8 cellular contexts compared by ENCODE assay signal in genomic region chr3:138944842-138945645, GRCh38. TPM values are rescaled to one million over a fixed set of nuclear protein-coding genes. Genes with fewer than 3 reads are reported as not detected.
A peak's percentile ranks its signal among the peaks of the same experiment; 100 is the strongest.
DNase-seq lines count a peak whose midpoint lies in the region; ATAC-seq and TF ChIP-seq lines count a peak whose summit lies in the region.

No MANE protein-coding gene starts in this region.

- H3K23ac ChIP-seq in neuronal stem cell (ENCODE audit: low read depth, low read length, poor library complexity): peak overlapping the region; percentile 28

- H3K27ac Mint-ChIP-seq in effector memory CD8-positive, alpha-beta T cell: no peak overlapping the region

- peak overlapping the region; percentile 74 for H3K4me2 ChIP-seq in neuronal stem cell (ENCODE audit: insufficient read depth, low read length, poor library complexity, severe bottlenecking)

- H4K91ac ChIP-seq in neuronal stem cell (ENCODE audit: low read depth, low read length, poor library complexity): no peak overlapping the region

- no peaks in the 10 kb centered on the region for H3K9me3 Mint-ChIP-seq in effector memory CD8-positive, alpha-beta T cell

- no CpG with 5 or more reads among the region's 83 CpGs for WGBS in neuronal stem cell (ENCODE audit: extremely low coverage in 2 of 2, insufficient read length in 2 of 2, insufficient replicate concordance in 1 of 2), 2 donors

- H3K27me3 ChIP-seq in RWPE2 (ENCODE audit: insufficient read depth, poor library complexity, severe bottlenecking) (peaks cover 98% of the 10 kb centered on the region), neuronal stem cell (ENCODE audit: control insufficient read depth in 3 of 3, insufficient read depth in 3 of 3, low read depth in 1 of 3, low read length in 3 of 3) (peaks cover 46 to 99% (median 99%) of the 10 kb centered on the region in 3 experiments)

- H2BK120ac ChIP-seq in neuronal stem cell (ENCODE audit: low read depth, low read length): no peak overlapping the region

- peak overlapping the region; percentile 4 for H3K9ac ChIP-seq in neuronal stem cell (ENCODE audit: low read depth, low read length, poor library complexity)

- peak overlapping the region; percentile 18 for H2BK12ac ChIP-seq in neuronal stem cell (ENCODE audit: low read length)

- no peak overlapping the region for H3K4ac ChIP-seq in neuronal stem cell (ENCODE audit: low read length)

- DNase-seq in ELF-1 (ENCODE audit: low read depth, low spot score) (peak; percentile 86), RWPE2 (ENCODE audit: low spot score) (no peak), neuronal stem cell (ENCODE audit: low spot score) (peak; percentile 56), NCI-H146 (lab: John Stamatoyannopoulos, UW) (no peak), NCI-H1436 treated with DMSO at 0.1 percent for 48 hours (lab: John Stamatoyannopoulos, UW) (no peak), COR-L47 (lab: John Stamatoyannopoulos, UW) (no peak)
- DNase-seq in effector memory CD8-positive, alpha-beta T cell: no peak

- H2AK5ac ChIP-seq in neuronal stem cell (ENCODE audit: low read depth, low read length): no peak overlapping the region

- H3K79me1 ChIP-seq in neuronal stem cell (ENCODE audit: low read depth, low read length): no peaks in the 10 kb centered on the region

- H3K36me3 ChIP-seq in RWPE2 (ENCODE audit: low read depth): no peaks in the 10 kb centered on the region
- H3K36me3 ChIP-seq in neuronal stem cell (replicated peaks in 1 of 2; ENCODE audit: control insufficient read depth in 2 of 2, insufficient read depth in 2 of 2, low read length in 2 of 2): no peaks in the 10 kb centered on the region

- no peaks in the 10 kb centered on the region for H3K4me1 ChIP-seq in RWPE2 (ENCODE audit: insufficient read depth, poor library complexity, severe bottlenecking)
- peaks cover 7 to 16% of the 10 kb centered on the region in 2 donors for H3K4me1 ChIP-seq in neuronal stem cell (ENCODE audit: control insufficient read depth in 2 of 2, insufficient read depth in 1 of 2, low read depth in 1 of 2, low read length in 2 of 2)

- H3K27ac ChIP-seq in RWPE2 (ENCODE audit: poor library complexity, severe bottlenecking): no peak overlapping the region
- no peak overlapping the region for H3K27ac ChIP-seq in neuronal stem cell (replicated peaks; ENCODE audit: low read length)

- H3K18ac ChIP-seq in neuronal stem cell (ENCODE audit: low read length): peak overlapping the region; percentile 49

- no peak overlapping the region for H4K8ac ChIP-seq in neuronal stem cell (ENCODE audit: low read depth, low read length)

- ATAC-seq in RWPE2 (ENCODE audit: low read depth): no peak
- peak; percentile 30 for ATAC-seq in effector memory CD8-positive, alpha-beta T cell (replicated peaks)
- no peak for ATAC-seq in GM19324 (IDR thresholded peaks at IDR 0.05; ENCODE audit: low FRiP score, unreplicated experiment)

- TF ChIP-seq CTCF in RWPE2 (IDR thresholded peaks at IDR 0.05; ENCODE audit: poor library complexity, severe bottlenecking): no peak

- H3K4me3 ChIP-seq in RWPE2 (ENCODE audit: severe bottlenecking): peak overlapping the region; percentile 31
- H3K4me3 ChIP-seq in neuronal stem cell (ENCODE audit: low read length in 2 of 2): peak overlapping the region; percentile 17 to 28

- H3K4me3 Mint-ChIP-seq in effector memory CD8-positive, alpha-beta T cell: peak overlapping the region; percentile 80 to 88

- peaks cover 17 to 20% of the 10 kb centered on the region in 2 donors for H3K4me1 Mint-ChIP-seq in effector memory CD8-positive, alpha-beta T cell (ENCODE audit: low read depth in 2 of 2)

- H2BK5ac ChIP-seq in neuronal stem cell (ENCODE audit: low read length): no peak overlapping the region

- no peaks in the 10 kb centered on the region for H3K9me3 ChIP-seq in RWPE2 (ENCODE audit: severe bottlenecking)
- H3K9me3 ChIP-seq in neuronal stem cell (replicated peaks in 1 of 2; ENCODE audit: control insufficient read depth in 2 of 2, insufficient read depth in 1 of 2, low read depth in 1 of 2, low read length in 2 of 2): peaks cover 0 to 2% of the 10 kb centered on the region in 2 donors

- H2BK15ac ChIP-seq in neuronal stem cell (ENCODE audit: low read length): no peak overlapping the region

- no peaks in the 10 kb centered on the region for H3K36me3 Mint-ChIP-seq in effector memory CD8-positive, alpha-beta T cell (ENCODE audit: insufficient read depth)

- peaks cover 77 to 89% of the 10 kb centered on the region in 2 donors for H3K27me3 Mint-ChIP-seq in effector memory CD8-positive, alpha-beta T cell

- H3K14ac ChIP-seq in neuronal stem cell (ENCODE audit: low read length): no peak overlapping the region

- H2AFZ ChIP-seq in neuronal stem cell (ENCODE audit: low read length): peak overlapping the region; percentile 96

RNA-seq across cellular contexts. Expression of gene FOXL2, which starts 1.9 kb away (rescaled TPM):
- 0.04 TPM for polyA plus RNA-seq in neuronal stem cell (2013, experiment 1 of 2)
- 0.04 TPM for polyA plus RNA-seq in neuronal stem cell (2013, experiment 2 of 2)

RNA-seq across cellular contexts. Expression of gene FOXL2NB, which starts 2.0 kb away (rescaled TPM):
- polyA plus RNA-seq in neuronal stem cell (2013, experiment 1 of 2): 0.01 TPM
- not detected for polyA plus RNA-seq in neuronal stem cell (2013, experiment 2 of 2)

Comparison
In these comparisons a context has a peak if more than half of its experiments do, and no peak if none do; other contexts are left out.
1. DNase-seq: peak in ELF-1 (single experiment) and neuronal stem cell (single experiment); none in RWPE2 (single experiment), effector memory CD8-positive, alpha-beta T cell (0 of 3), NCI-H146 (single experiment), NCI-H1436 treated with DMSO at 0.1 percent for 48 hours (single experiment) and COR-L47 (single experiment).